ENCODE assay signal across 1 cellular context in the genomic region with DNA sequence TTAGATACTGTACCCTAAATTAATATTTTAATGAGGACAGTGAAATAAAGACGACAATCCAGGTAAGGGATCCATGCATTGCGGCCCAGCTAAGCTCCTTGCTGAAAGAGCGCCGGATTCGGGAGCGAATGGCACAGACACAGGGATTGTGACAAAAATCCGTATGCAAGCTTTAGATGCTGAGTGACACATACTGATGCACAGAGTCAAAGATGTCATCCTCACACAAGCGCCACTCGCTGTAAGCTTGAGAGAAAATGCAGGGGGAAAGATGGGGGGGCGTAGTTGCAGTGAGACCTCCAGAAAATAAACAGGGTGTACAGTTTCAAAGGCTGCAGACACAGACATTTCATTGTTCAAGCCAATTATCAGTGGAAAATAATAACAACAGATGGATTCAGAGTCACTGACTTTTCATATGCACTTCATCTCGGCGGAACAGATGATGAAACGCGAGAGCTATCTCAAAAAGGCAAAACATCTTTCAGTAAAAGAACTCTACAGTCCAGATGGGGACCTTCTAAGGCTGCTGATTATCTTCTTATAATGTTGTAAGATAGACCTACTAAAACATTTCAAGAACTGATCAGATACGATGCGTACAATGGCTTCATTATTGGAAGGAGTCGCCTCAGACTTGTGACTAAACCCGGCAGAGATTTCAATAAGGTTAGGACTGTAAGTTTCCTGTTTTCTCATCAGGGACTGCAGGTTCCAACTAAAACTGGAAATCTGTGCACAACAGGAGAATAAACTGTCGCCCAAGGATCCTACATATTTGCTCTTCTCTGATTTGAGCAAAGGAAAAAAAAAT.
TF ChIP-seq lines count a peak whose summit lies in the region.

No MANE protein-coding gene starts in this region.

TF ChIP-seq in IMR-90, 13 proteins besides CTCF, POLR2A, EP300 and RAD21:
- TF ChIP-seq FOS (IDR thresholded peaks at IDR 0.05; ENCODE audit: low read depth, low read length) (no peak), RFX5 (IDR thresholded peaks at IDR 0.05; ENCODE audit: low read depth, low read length) (no peak), CEBPB (IDR thresholded peaks at IDR 0.05; ENCODE audit: low read depth, low read length) (no peak), SMC3 (IDR thresholded peaks at IDR 0.05; ENCODE audit: low read depth, low read length) (no peak), CHD1 (IDR thresholded peaks at IDR 0.05; ENCODE audit: low read depth, low read length) (no peak), MXI1 (IDR thresholded peaks at IDR 0.05; ENCODE audit: borderline replicate concordance, low read depth, low read length) (no peak), MAZ (IDR thresholded peaks at IDR 0.05; ENCODE audit: borderline replicate concordance, low read depth, low read length) (no peak)
- TF ChIP-seq, protein P1, sequence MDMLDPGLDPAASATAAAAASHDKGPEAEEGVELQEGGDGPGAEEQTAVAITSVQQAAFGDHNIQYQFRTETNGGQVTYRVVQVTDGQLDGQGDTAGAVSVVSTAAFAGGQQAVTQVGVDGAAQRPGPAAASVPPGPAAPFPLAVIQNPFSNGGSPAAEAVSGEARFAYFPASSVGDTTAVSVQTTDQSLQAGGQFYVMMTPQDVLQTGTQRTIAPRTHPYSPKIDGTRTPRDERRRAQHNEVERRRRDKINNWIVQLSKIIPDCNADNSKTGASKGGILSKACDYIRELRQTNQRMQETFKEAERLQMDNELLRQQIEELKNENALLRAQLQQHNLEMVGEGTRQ (IDR thresholded peaks at IDR 0.05; ENCODE audit: low read depth, low read length): no peak
